10 cellular contexts compared by ENCODE assay signal in the genomic region with DNA sequence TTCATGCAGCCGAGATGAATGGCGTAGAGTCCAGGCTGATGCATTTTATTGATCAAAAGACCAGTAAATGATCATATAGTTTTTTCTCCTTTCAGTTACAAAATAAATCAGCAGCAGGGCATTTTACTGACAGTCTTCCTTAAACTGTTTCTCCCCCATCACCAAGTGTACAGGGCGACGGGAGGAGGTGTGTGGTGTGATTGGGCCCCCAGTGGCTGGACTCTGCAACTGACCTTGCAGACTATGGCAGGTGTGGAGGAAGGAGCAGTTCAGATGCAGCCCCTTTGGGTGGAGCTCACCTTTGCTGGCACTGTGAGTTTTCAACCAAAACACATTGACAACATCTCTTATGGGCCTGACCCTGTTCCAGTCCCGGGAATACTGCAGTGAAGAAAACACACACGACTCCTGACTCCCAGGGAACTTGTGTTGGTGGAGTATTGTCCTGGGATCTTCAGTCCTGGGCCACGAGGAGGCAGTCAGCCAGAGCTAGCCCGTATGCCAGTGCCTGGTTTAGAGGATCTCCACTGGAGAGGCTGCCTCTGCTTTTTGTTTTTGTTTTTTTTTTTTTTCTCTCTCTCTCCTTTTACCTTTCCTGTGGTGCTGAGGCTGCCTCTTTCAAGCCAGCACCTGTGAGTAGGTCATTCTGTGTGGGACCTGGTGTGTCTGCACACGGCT. TPM values are rescaled to one million over a fixed set of nuclear protein-coding genes. Genes with fewer than 3 reads are reported as not detected.
DNase-seq lines count a peak whose midpoint lies in the region; ATAC-seq and TF ChIP-seq lines count a peak whose summit lies in the region.
"Had no signal": no experiment of that assay in that cellular context is flagged by ENCODE, and none has a peak within 500 bp of the region (broad histone marks: within the 10 kb centered on the region; RNA-seq: fewer than 3 reads in every experiment).

No MANE protein-coding gene starts in this region.

- no peaks in the 10 kb centered on the region for H3K27me3 ChIP-seq in esophagus squamous epithelium

- peak; percentile 15; the same call in 1 of the 2 replicates for TF ChIP-seq CTCF in AG10803 (conservative IDR thresholded peaks at IDR 0.05; ENCODE audit: low read length)
- TF ChIP-seq CTCF in GM12873 (IDR thresholded peaks at IDR 0.05; ENCODE audit: insufficient read depth, low read depth, low read length, missing control alignments), result peak; percentile 55
- peak in 1 of 6 experiments; percentile 17 for TF ChIP-seq CTCF in esophagus squamous epithelium (IDR thresholded peaks at IDR 0.05)

- H3K27me3 Mint-ChIP-seq in T-helper 17 cell, result no peaks in the 10 kb centered on the region
- H3K27me3 Mint-ChIP-seq: stimulated activated naive CD8-positive, alpha-beta T cell treated with anti-CD3 and anti-CD28 coated beads, Interleukin-15, Interleukin-2, amounts not matched to agents 100 ng/mL and 50 ng/mL, for 24 hours had no signal

- H3K27ac Mint-ChIP-seq in T-helper 17 cell, result peak overlapping the region; percentile 98

- ATAC-seq in T-helper 17 cell (no peak), GM21619 (IDR thresholded peaks at IDR 0.05; ENCODE audit: unreplicated experiment) (no peak), GM21825 (IDR thresholded peaks at IDR 0.05; ENCODE audit: unreplicated experiment) (no peak)

- H3K4me1 ChIP-seq in esophagus squamous epithelium, result peaks cover 20 to 32% (median 21%) of the 10 kb centered on the region in 3 donors

- intact Hi-C loops in esophagus squamous epithelium (cut with DNase I), result no loop called here

- TF ChIP-seq POLR2A in esophagus squamous epithelium (IDR thresholded peaks at IDR 0.05), result no peak

- H3K4me1 Mint-ChIP-seq in T-helper 17 cell, result peaks cover 35% of the 10 kb centered on the region

- H3K36me3 Mint-ChIP-seq in T-helper 17 cell (ENCODE audit: low read depth), result no peaks in the 10 kb centered on the region

- WGBS in esophagus squamous epithelium, 2 donors, result 84 to 87% methylated on average over 9 of the region's 9 CpGs

- H3K4me3 ChIP-seq in AG10803 (ENCODE audit: low read length) (no peak overlapping the region), esophagus squamous epithelium (no peak overlapping the region)

- no peaks in the 10 kb centered on the region for H3K36me3 ChIP-seq in esophagus squamous epithelium

- DNase-seq in AG10803 (ENCODE audit: low read depth) (no peak), T-helper 17 cell (no peak), iPS-NIHi11 (ENCODE audit: low spot score) (peak; percentile 77), inferior parietal cortex (ENCODE audit: extremely low spot score) (no peak), esophagus squamous epithelium (lab: John Stamatoyannopoulos, UW) (no peak)

- H3K9me3 ChIP-seq in T-helper 17 cell (ENCODE audit: control insufficient read depth, low read length, poor library complexity, severe bottlenecking) (no peaks in the 10 kb centered on the region), esophagus squamous epithelium (no peaks in the 10 kb centered on the region)

- no peak overlapping the region for H3K27ac ChIP-seq in esophagus squamous epithelium

- H3K4me3 Mint-ChIP-seq in T-helper 17 cell, result peak overlapping the region; percentile 89

RNA-seq across cellular contexts. Expression of a gene that starts 29.8 kb away (rescaled TPM):
- total RNA-seq in T-helper 17 cell, result 10 to 100 TPM in 1 of 2 donors, 1 to 10 TPM in 1; 8.1 to 35.0 TPM
- 10 to 100 TPM in 1 of 4 donors, 1 to 10 TPM in 3; 9.0 to 11.4 (median 9.7) TPM for total RNA-seq in esophagus squamous epithelium

RNA-seq across cellular contexts. Expression of a gene that starts 46.0 kb away (rescaled TPM):
- total RNA-seq in T-helper 17 cell (10 to 100 TPM; 35.4 to 46.6 TPM), esophagus squamous epithelium (10 to 100 TPM; 31.2 to 41.2 (median 38.6) TPM)

RNA-seq across cellular contexts. Expression of a gene that starts 54.9 kb away (rescaled TPM):
- total RNA-seq in T-helper 17 cell (not detected), esophagus squamous epithelium (not detected)
- total RNA-seq: osteocyte had no signal
